In the genomic region with DNA sequence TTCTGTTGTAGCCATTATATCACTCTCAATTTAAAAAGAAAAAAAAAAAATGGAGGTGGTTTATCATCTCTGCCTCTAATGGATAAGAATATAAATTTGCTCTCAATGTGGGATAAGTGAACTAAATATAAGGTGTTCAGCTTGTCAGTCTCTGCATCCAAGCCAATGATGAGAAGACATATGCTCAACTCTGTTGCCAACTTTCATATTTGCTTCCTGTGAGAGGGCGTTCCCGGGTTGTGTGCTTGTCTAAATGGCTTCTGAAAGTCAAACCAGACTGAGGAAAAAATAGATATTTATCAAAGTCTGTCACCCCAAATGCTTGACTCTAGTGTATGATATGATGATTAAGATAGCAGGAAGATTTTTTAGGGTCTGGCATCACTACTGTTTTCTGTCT, we compare ENCODE assay signal across 26 cellular contexts.
"Had no signal": no experiment of that assay in that cellular context is flagged by ENCODE, and none has a peak within 500 bp of the region (broad histone marks: within the 10 kb centered on the region; RNA-seq: fewer than 3 reads in every experiment).

No MANE protein-coding gene starts in this region.

- ATAC-seq: heart right ventricle; left lung; lower lobe of right lung; natural killer cell; psoas muscle; stimulated activated naive B cell treated with anti-CD40 and anti-IgM and Interleukin-4, amounts not matched to agents 10 μg/mL and 1 μg/mL and 100 μg/mL, for 72 hours had no signal

- H3K4me1 Mint-ChIP-seq: natural killer cell had no signal

- DNase-seq: activated B cell treated with CpG ODN at 0.5 μM for 24 hours; activated CD4-positive, alpha-beta T cell treated with anti-CD3 and anti-CD28 coated beads, Interleukin-2, amount 50 U/mL, for 4 hours; activated gamma-delta T cell treated with Interleukin-2 at 50 U/mL for 16 hours; activated naive CD4-positive, alpha-beta T cell treated with anti-CD3 and anti-CD28 coated beads, Interleukin-2, amount 50 U/mL, for 16 hours; activated T-cell treated with anti-CD3 and anti-CD28 coated beads for 4 hours; amniotic stem cell; foreskin keratinocyte; heart right ventricle; lower lobe of right lung; mesenchymal stem cell; natural killer cell; occipital lobe; psoas muscle; sigmoid colon; small intestine; stimulated activated naive B cell treated with anti-CD40 and anti-IgM and Interleukin-4, amounts not matched to agents 10 μg/mL and 1 μg/mL and 100 μg/mL, for 72 hours; stomach; thyroid gland had no signal

- H3K9me3 Mint-ChIP-seq: activated B cell treated with CpG ODN at 0.5 μM for 24 hours; activated T-helper 1 cell treated with anti-CD3 and anti-CD28 coated beads, Interleukin-12 subunit alpha, Interleukin-12 subunit beta, Interleukin-2, Interleukin-4 antibody, amounts not matched to agents 30 ng/mL and 10 ng/mL and 1 ng/mL, durations not matched to agents 14 hours and 24 hours and 36 hours; dendritic cell treated with granulocyte-macrophage colony-stimulating factor and Interleukin-4, amounts not matched to agents 40 ng/mL and 50 ng/mL, for 4 days; neural progenitor cell had no signal

- H3K36me3 Mint-ChIP-seq: neural progenitor cell; stimulated activated naive B cell treated with anti-CD40 and anti-IgM and Interleukin-4, amounts not matched to agents 10 μg/mL and 1 μg/mL and 100 μg/mL, for 72 hours had no signal

- H3K27ac ChIP-seq: esophagus muscularis mucosa, foreskin keratinocyte, heart right ventricle, left lung, lower lobe of right lung, neural progenitor cell, parathyroid adenoma, psoas muscle, sigmoid colon, stomach, thyroid gland, upper lobe of left lung had no signal

- H3K27ac Mint-ChIP-seq: activated B cell treated with CpG ODN at 0.5 μM for 24 hours; activated T-helper 1 cell treated with anti-CD3 and anti-CD28 coated beads, Interleukin-12 subunit alpha, Interleukin-12 subunit beta, Interleukin-2, Interleukin-4 antibody, amounts not matched to agents 30 ng/mL and 10 ng/mL and 1 ng/mL, durations not matched to agents 14 hours and 24 hours and 36 hours; dendritic cell treated with granulocyte-macrophage colony-stimulating factor and Interleukin-4, amounts not matched to agents 40 ng/mL and 50 ng/mL, for 4 days; natural killer cell; neural progenitor cell; stimulated activated naive B cell treated with anti-CD40 and anti-IgM and Interleukin-4, amounts not matched to agents 10 μg/mL and 1 μg/mL and 100 μg/mL, for 72 hours; T-helper 2 cell treated with Interferon-gamma antibody and Interleukin-4, amounts not matched to agents 5 μg/mL and 100 μg/mL, for 36 hours had no signal

- H3K4me1 ChIP-seq: left lung, lower lobe of right lung, parathyroid adenoma, psoas muscle, sigmoid colon, stomach, thyroid gland, upper lobe of left lung had no signal

- H3K4me3 Mint-ChIP-seq: activated B cell treated with CpG ODN at 0.5 μM for 24 hours; activated T-helper 1 cell treated with anti-CD3 and anti-CD28 coated beads, Interleukin-12 subunit alpha, Interleukin-12 subunit beta, Interleukin-2, Interleukin-4 antibody, amounts not matched to agents 30 ng/mL and 10 ng/mL and 1 ng/mL, durations not matched to agents 14 hours and 24 hours and 36 hours; dendritic cell treated with granulocyte-macrophage colony-stimulating factor and Interleukin-4, amounts not matched to agents 40 ng/mL and 50 ng/mL, for 4 days; natural killer cell; neural progenitor cell; stimulated activated naive B cell treated with anti-CD40 and anti-IgM and Interleukin-4, amounts not matched to agents 10 μg/mL and 1 μg/mL and 100 μg/mL, for 72 hours; T-helper 2 cell treated with Interferon-gamma antibody and Interleukin-4, amounts not matched to agents 5 μg/mL and 100 μg/mL, for 36 hours had no signal

- H3K9me3 ChIP-seq: esophagus muscularis mucosa, heart right ventricle, left lung, lower lobe of right lung, psoas muscle, sigmoid colon, stomach, thyroid gland, upper lobe of left lung had no signal

- H3K9ac ChIP-seq: neural progenitor cell, parathyroid adenoma had no signal

- H3K4me3 ChIP-seq: esophagus muscularis mucosa, heart right ventricle, left lung, lower lobe of right lung, neural progenitor cell, psoas muscle, sigmoid colon, stomach, thyroid gland, upper lobe of left lung had no signal

- H2AFZ ChIP-seq: neural progenitor cell, parathyroid adenoma had no signal

- H3K27me3 ChIP-seq: esophagus muscularis mucosa, foreskin keratinocyte, heart right ventricle, left lung, neural progenitor cell, sigmoid colon, stomach, thyroid gland, upper lobe of left lung had no signal

- H3K79me2 ChIP-seq: parathyroid adenoma had no signal

- H3K4me2 ChIP-seq: neural progenitor cell had no signal

- H3K27me3 Mint-ChIP-seq: activated B cell treated with CpG ODN at 0.5 μM for 24 hours; dendritic cell treated with granulocyte-macrophage colony-stimulating factor and Interleukin-4, amounts not matched to agents 40 ng/mL and 50 ng/mL, for 4 days; stimulated activated naive B cell treated with anti-CD40 and anti-IgM and Interleukin-4, amounts not matched to agents 10 μg/mL and 1 μg/mL and 100 μg/mL, for 72 hours had no signal

- H3K36me3 ChIP-seq: esophagus muscularis mucosa, heart right ventricle, left lung, lower lobe of right lung, neural progenitor cell, sigmoid colon, stomach, thyroid gland, upper lobe of left lung had no signal
